In the genomic region with DNA sequence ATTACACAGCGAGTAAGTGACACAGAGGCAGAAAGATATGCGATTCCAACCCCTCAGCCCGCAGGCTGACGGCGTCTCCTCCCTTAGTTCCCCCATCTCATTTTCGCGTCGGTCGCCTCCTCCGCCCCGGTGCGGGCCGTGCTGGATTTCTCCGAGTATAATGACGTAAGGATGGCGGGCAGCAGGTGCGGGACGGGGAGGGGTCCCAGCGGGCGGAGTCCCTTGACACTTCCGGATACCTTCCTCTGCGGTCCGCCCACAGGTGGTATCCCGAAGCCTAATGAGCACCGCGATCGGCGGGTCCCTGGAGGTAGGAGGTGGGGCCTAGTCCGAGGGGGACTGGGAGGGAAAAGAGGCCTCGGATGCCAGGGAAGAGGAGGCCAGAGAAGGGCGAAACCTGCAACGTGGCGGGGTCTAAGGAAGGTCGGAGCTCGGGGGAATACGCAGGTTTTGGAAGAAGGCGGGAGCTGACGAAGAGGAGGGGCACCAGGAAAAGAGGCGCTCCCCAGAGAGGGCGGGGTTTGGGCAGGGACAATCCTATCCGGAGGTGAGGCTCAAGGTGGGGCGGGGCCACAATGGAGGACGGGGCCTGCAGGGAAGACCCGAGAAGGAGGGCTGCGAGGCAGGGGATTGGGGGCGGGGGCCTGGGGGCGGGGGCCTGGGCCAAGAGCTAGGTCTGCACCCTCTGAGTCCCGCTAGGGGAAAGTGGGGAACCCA, we compare ENCODE assay signal across 1 cellular context.
TF ChIP-seq lines count a peak whose summit lies in the region.

No MANE protein-coding gene starts in this region.

TF ChIP-seq in GM12878, 131 proteins besides CTCF, POLR2A, EP300 and RAD21:
- TF ChIP-seq MEF2A (IDR thresholded peaks at IDR 0.05; ENCODE audit: insufficient read depth, low read depth, low read length) = no peak
- 0 out of 2 replicates have a peak, but pooled peaks have one; percentile 23 for TF ChIP-seq CREB1 (IDR thresholded peaks at IDR 0.05; ENCODE audit: low read depth)
- TF ChIP-seq NFIC (IDR thresholded peaks at IDR 0.05; ENCODE audit: low read depth, low read length) = no peak
- TF ChIP-seq IKZF2 (IDR thresholded peaks at IDR 0.05) = peak in 1 of 2 experiments; percentile 50; a peak in 2 of 4 replicates
- no peak for TF ChIP-seq NKRF (conservative IDR thresholded peaks at IDR 0.05)
- TF ChIP-seq CREM (IDR thresholded peaks at IDR 0.05; ENCODE audit: low read depth) = peak; percentile 62; the same call in 1 of the 2 replicates
- TF ChIP-seq NBN (IDR thresholded peaks at IDR 0.05) = no peak
- peak; percentile 60; the same call in 1 of the 2 replicates for TF ChIP-seq RUNX3 (IDR thresholded peaks at IDR 0.05; ENCODE audit: low read length)
- 0 out of 2 replicates have a peak, but pooled peaks have one; percentile 18 for TF ChIP-seq CBFB (IDR thresholded peaks at IDR 0.05; ENCODE audit: low read depth)
- TF ChIP-seq EGR1 (IDR thresholded peaks at IDR 0.05; ENCODE audit: borderline replicate concordance in 1 of 2, low read depth in 2 of 2, low read length in 2 of 2) = 0 out of 3 replicates have a peak, but pooled peaks of 1 of the 2 experiments have one; percentile 31
- TF ChIP-seq MEF2B (IDR thresholded peaks at IDR 0.05; ENCODE audit: partially characterized antibody, poor library complexity, severe bottlenecking) = peak; percentile 12
- TF ChIP-seq RELA (IDR thresholded peaks at IDR 0.05; ENCODE audit: borderline replicate concordance, partially characterized antibody) = no peak
- peak; percentile 46; the same call in 1 of the 2 replicates for TF ChIP-seq IKZF1 (conservative IDR thresholded peaks at IDR 0.05)
- TF ChIP-seq ZNF207 (IDR thresholded peaks at IDR 0.05; ENCODE audit: borderline replicate concordance) = no peak
- no peak for TF ChIP-seq TARDBP (IDR thresholded peaks at IDR 0.05; ENCODE audit: borderline replicate concordance)
- TF ChIP-seq CHD4 (IDR thresholded peaks at IDR 0.05) = no peak
- 0 out of 2 replicates have a peak, but pooled peaks have one; percentile 17 for TF ChIP-seq MAX (IDR thresholded peaks at IDR 0.05; ENCODE audit: low read depth, low read length)
- TF ChIP-seq FOS (IDR thresholded peaks at IDR 0.05; ENCODE audit: borderline replicate concordance, extremely low read depth, insufficient read length) = no peak
- TF ChIP-seq, protein P1, sequence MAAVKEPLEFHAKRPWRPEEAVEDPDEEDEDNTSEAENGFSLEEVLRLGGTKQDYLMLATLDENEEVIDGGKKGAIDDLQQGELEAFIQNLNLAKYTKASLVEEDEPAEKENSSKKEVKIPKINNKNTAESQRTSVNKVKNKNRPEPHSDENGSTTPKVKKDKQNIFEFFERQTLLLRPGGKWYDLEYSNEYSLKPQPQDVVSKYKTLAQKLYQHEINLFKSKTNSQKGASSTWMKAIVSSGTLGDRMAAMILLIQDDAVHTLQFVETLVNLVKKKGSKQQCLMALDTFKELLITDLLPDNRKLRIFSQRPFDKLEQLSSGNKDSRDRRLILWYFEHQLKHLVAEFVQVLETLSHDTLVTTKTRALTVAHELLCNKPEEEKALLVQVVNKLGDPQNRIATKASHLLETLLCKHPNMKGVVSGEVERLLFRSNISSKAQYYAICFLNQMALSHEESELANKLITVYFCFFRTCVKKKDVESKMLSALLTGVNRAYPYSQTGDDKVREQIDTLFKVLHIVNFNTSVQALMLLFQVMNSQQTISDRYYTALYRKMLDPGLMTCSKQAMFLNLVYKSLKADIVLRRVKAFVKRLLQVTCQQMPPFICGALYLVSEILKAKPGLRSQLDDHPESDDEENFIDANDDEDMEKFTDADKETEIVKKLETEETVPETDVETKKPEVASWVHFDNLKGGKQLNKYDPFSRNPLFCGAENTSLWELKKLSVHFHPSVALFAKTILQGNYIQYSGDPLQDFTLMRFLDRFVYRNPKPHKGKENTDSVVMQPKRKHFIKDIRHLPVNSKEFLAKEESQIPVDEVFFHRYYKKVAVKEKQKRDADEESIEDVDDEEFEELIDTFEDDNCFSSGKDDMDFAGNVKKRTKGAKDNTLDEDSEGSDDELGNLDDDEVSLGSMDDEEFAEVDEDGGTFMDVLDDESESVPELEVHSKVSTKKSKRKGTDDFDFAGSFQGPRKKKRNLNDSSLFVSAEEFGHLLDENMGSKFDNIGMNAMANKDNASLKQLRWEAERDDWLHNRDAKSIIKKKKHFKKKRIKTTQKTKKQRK (IDR thresholded peaks at IDR 0.05; ENCODE audit: low read depth, low read length) = no peak
- peak; percentile 66 for TF ChIP-seq ATF7 (IDR thresholded peaks at IDR 0.05; ENCODE audit: low read depth)
- no peak for TF ChIP-seq HDGF (IDR thresholded peaks at IDR 0.05)
- TF ChIP-seq, protein P2, sequence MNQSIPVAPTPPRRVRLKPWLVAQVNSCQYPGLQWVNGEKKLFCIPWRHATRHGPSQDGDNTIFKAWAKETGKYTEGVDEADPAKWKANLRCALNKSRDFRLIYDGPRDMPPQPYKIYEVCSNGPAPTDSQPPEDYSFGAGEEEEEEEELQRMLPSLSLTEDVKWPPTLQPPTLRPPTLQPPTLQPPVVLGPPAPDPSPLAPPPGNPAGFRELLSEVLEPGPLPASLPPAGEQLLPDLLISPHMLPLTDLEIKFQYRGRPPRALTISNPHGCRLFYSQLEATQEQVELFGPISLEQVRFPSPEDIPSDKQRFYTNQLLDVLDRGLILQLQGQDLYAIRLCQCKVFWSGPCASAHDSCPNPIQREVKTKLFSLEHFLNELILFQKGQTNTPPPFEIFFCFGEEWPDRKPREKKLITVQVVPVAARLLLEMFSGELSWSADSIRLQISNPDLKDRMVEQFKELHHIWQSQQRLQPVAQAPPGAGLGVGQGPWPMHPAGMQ (IDR thresholded peaks at IDR 0.05; ENCODE audit: borderline replicate concordance) = no peak
- peak; percentile 68 for TF ChIP-seq EED (IDR thresholded peaks at IDR 0.05; ENCODE audit: low read depth)
